1 cellular context compared by ENCODE assay signal in genomic region chr20:35207950-35208611, GRCh38.
TF ChIP-seq lines count a peak whose summit lies in the region.

No MANE protein-coding gene starts in this region.

TF ChIP-seq in K562, 482 proteins besides CTCF, POLR2A, EP300 and RAD21 (continued from another document and continues in another):
- TF ChIP-seq VEZF1 (CRISPR knock-in tag; IDR thresholded peaks at IDR 0.05) (no peak), E2F6 (IDR thresholded peaks at IDR 0.05; ENCODE audit: borderline replicate concordance in 1 of 2, extremely low read depth in 1 of 2, insufficient read depth in 1 of 2, insufficient read length in 1 of 2, low read depth in 1 of 2, low read length in 1 of 2, poor library complexity in 1 of 2, severe bottlenecking in 1 of 2) (no peak), XRCC5 (IDR thresholded peaks at IDR 0.05; ENCODE audit: low read depth, low read length) (no peak), ZNF232 (CRISPR knock-in tag; IDR thresholded peaks at IDR 0.05) (no peak), ZNF699 (CRISPR knock-in tag; IDR thresholded peaks at IDR 0.05; ENCODE audit: insufficient replicate concordance) (no peak), SMARCA5 (IDR thresholded peaks at IDR 0.05) (peak; percentile 10; the same call in 1 of the 2 replicates), MCM5 (IDR thresholded peaks at IDR 0.05; ENCODE audit: low read depth) (no peak), ZNF354B (CRISPR knock-in tag; IDR thresholded peaks at IDR 0.05) (no peak), ZNF507 (tag; conservative IDR thresholded peaks at IDR 0.05) (no peak), MECOM (CRISPR knock-in tag; IDR thresholded peaks at IDR 0.05) (no peak), GABPB1 (CRISPR knock-in tag; IDR thresholded peaks at IDR 0.05) (no peak), ZNF239 (CRISPR knock-in tag; IDR thresholded peaks at IDR 0.05) (no peak), SNIP1 (IDR thresholded peaks at IDR 0.05; ENCODE audit: low read depth) (peak; percentile 38; the same call in 1 of the 2 replicates), STAG1 (CRISPR knock-in tag; IDR thresholded peaks at IDR 0.05; ENCODE audit: borderline replicate concordance) (peak; percentile 39; the same call in 1 of the 2 replicates), HDAC2 (IDR thresholded peaks at IDR 0.05) (peak; percentile 47; the same call in 1 of the 2 replicates), MYNN (IDR thresholded peaks at IDR 0.05) (no peak), MYNN (CRISPR knock-in tag; IDR thresholded peaks at IDR 0.05) (no peak), SMARCC2 (IDR thresholded peaks at IDR 0.05; ENCODE audit: low read depth) (no peak), CREM (IDR thresholded peaks at IDR 0.05; ENCODE audit: low read depth) (no peak), L3MBTL2 (IDR thresholded peaks at IDR 0.05) (peak; percentile 29; the same call in 1 of the 2 replicates), TCF3 (CRISPR knock-in tag; IDR thresholded peaks at IDR 0.05) (peak; percentile 74), DACH1 (IDR thresholded peaks at IDR 0.05; ENCODE audit: partially characterized antibody) (peak; percentile 37), ZBTB26 (CRISPR knock-in tag; IDR thresholded peaks at IDR 0.05) (no peak), TEAD4 (IDR thresholded peaks at IDR 0.05; ENCODE audit: low read length) (peak; percentile 63), TEAD4 (CRISPR knock-in tag; IDR thresholded peaks at IDR 0.05; ENCODE audit: borderline replicate concordance) (no peak), STAT5B (CRISPR knock-in tag; IDR thresholded peaks at IDR 0.05) (no peak), ARID3B (CRISPR knock-in tag; IDR thresholded peaks at IDR 0.05; ENCODE audit: borderline replicate concordance) (no peak), HCFC1 (IDR thresholded peaks at IDR 0.05; ENCODE audit: low read depth, low read length) (no peak), ZNF24 (IDR thresholded peaks at IDR 0.05) (peak; percentile 37; the same call in 1 of the 2 replicates), FOSL1 (tag; conservative IDR thresholded peaks at IDR 0.05) (0 out of 2 replicates have a peak, but pooled peaks have one; percentile 10), PRMT5 (CRISPR knock-in tag; IDR thresholded peaks at IDR 0.05) (no peak), THAP7 (CRISPR knock-in tag; IDR thresholded peaks at IDR 0.05) (no peak), RBM25 (IDR thresholded peaks at IDR 0.05; ENCODE audit: low read depth, low read length, severe bottlenecking) (peak; percentile 20), MBD1 (CRISPR knock-in tag; IDR thresholded peaks at IDR 0.05) (no peak), NR1H2 (CRISPR knock-in tag; IDR thresholded peaks at IDR 0.05) (no peak), TCF15 (CRISPR knock-in tag; IDR thresholded peaks at IDR 0.05) (no peak), SETDB1 (IDR thresholded peaks at IDR 0.05; ENCODE audit: low read length) (no peak), RBM15 (IDR thresholded peaks at IDR 0.05; ENCODE audit: insufficient read depth, low read length) (no peak), KLF1 (tag; IDR thresholded peaks at IDR 0.05) (no peak), ZNF282 (CRISPR knock-in tag; IDR thresholded peaks at IDR 0.05) (no peak), HDAC1 (IDR thresholded peaks at IDR 0.05) (peak in 1 of 2 experiments; percentile 90; a peak in 2 of 4 replicates), ZFX (CRISPR knock-in tag; IDR thresholded peaks at IDR 0.05) (peak; percentile 25; the same call in 1 of the 2 replicates), NFIC (IDR thresholded peaks at IDR 0.05) (peak; percentile 39; the same call in 1 of the 2 replicates), KLF13 (tag; IDR thresholded peaks at IDR 0.05; ENCODE audit: borderline replicate concordance, low read depth) (no peak), ZBTB33 (CRISPR knock-in tag; IDR thresholded peaks at IDR 0.05) (0 out of 2 replicates have a peak, but pooled peaks have one; percentile 31), ELF2 (CRISPR knock-in tag; IDR thresholded peaks at IDR 0.05) (no peak), HNRNPL (IDR thresholded peaks at IDR 0.05; ENCODE audit: low read depth, low read length) (no peak), FOXM1 (IDR thresholded peaks at IDR 0.05; ENCODE audit: low read depth) (peak; percentile 24; the same call in 1 of the 2 replicates), FOXM1 (CRISPR knock-in tag; IDR thresholded peaks at IDR 0.05; ENCODE audit: low read depth) (no peak), ARNT (IDR thresholded peaks at IDR 0.05) (peak in 1 of 2 experiments; percentile 65; a peak in 1 of 4 replicates), XRCC3 (IDR thresholded peaks at IDR 0.05) (no peak), RNF2 (IDR thresholded peaks at IDR 0.05) (no peak), E2F5 (CRISPR knock-in tag; IDR thresholded peaks at IDR 0.05) (no peak), ZNF133 (CRISPR knock-in tag; IDR thresholded peaks at IDR 0.05) (no peak), SPI1 (IDR thresholded peaks at IDR 0.05; ENCODE audit: borderline replicate concordance, low read depth, low read length) (no peak), MNT (conservative IDR thresholded peaks at IDR 0.05) (peak in 1 of 2 experiments; percentile 52; a peak in 1 of 4 replicates), NFATC3 (IDR thresholded peaks at IDR 0.05) (no peak), SAP30 (IDR thresholded peaks at IDR 0.05; ENCODE audit: borderline replicate concordance, insufficient read depth, low read depth, low read length, poor library complexity, severe bottlenecking) (no peak), ZBTB5 (IDR thresholded peaks at IDR 0.05) (no peak), ESRRA (IDR thresholded peaks at IDR 0.05; ENCODE audit: borderline replicate concordance, low read depth) (peak; percentile 66), ZNF444 (CRISPR knock-in tag; IDR thresholded peaks at IDR 0.05) (no peak)
